ENCODE assay signal across 11 cellular contexts in genomic region chr2:205730701-205731271, GRCh38. TPM values are rescaled to one million over a fixed set of nuclear protein-coding genes. Genes with fewer than 3 reads are reported as not detected.
A peak's percentile ranks its signal among the peaks of the same experiment; 100 is the strongest.
DNase-seq lines count a peak whose midpoint lies in the region; ATAC-seq and TF ChIP-seq lines count a peak whose summit lies in the region.
"Had no signal": no experiment of that assay in that cellular context is flagged by ENCODE, and none has a peak within 500 bp of the region (broad histone marks: within the 10 kb centered on the region; RNA-seq: fewer than 3 reads in every experiment).

No MANE protein-coding gene starts in this region.

- no peak overlapping the region for H2BK120ac ChIP-seq in mesendoderm (ENCODE audit: low read depth, low read length)

- peak overlapping the region; percentile 6 for H3K56ac ChIP-seq in mesendoderm (ENCODE audit: low read length)

- no CpG with 5 or more reads among the region's 6 CpGs for WGBS in mesendoderm (ENCODE audit: extremely low coverage, insufficient coverage, low lambda C conversion rate)

- no peak overlapping the region for H3K18ac ChIP-seq in mesendoderm (ENCODE audit: low read length)

- no peak overlapping the region for H3K4ac ChIP-seq in mesendoderm (ENCODE audit: low read depth, low read length)

- intact Hi-C loops in Right ventricle myocardium superior (cut with DNase I), result no loop called here
- intact Hi-C loops in left ventricle myocardium superior (cut with micrococcal nuclease), result no loop called here

- H3K79me1 ChIP-seq in mesendoderm (ENCODE audit: low read length), result no peaks in the 10 kb centered on the region

- no peak overlapping the region for H2AK5ac ChIP-seq in mesendoderm (ENCODE audit: low read length)

- H3K9me3 Mint-ChIP-seq in activated naive CD8-positive, alpha-beta T cell treated with anti-CD3 and anti-CD28 coated beads for 36 hours, result no peaks in the 10 kb centered on the region

- H2BK15ac ChIP-seq in mesendoderm (replicated peaks; ENCODE audit: low read depth), result no peak overlapping the region

- no peak overlapping the region for H3K4me2 ChIP-seq in mesendoderm (ENCODE audit: low read length)

- no peak overlapping the region for H4K8ac ChIP-seq in mesendoderm (ENCODE audit: low read depth, low read length)

- H3K79me2 ChIP-seq in mesendoderm (ENCODE audit: control insufficient read depth, insufficient read depth, low read length), result no peaks in the 10 kb centered on the region

- H3K4me1 Mint-ChIP-seq in activated naive CD8-positive, alpha-beta T cell treated with anti-CD3 and anti-CD28 coated beads for 36 hours, result no peaks in the 10 kb centered on the region

- peaks cover 9% of the 10 kb centered on the region for H3K4me1 ChIP-seq in mesendoderm (ENCODE audit: control insufficient read depth, low read depth, low read length)

- peaks cover 3% of the 10 kb centered on the region for H3K36me3 ChIP-seq in mesendoderm (ENCODE audit: control insufficient read depth, insufficient read depth, low read length)

- no peak overlapping the region for H4K5ac ChIP-seq in mesendoderm (ENCODE audit: low read length)

- in situ Hi-C loops in astrocyte of the spinal cord (cut with HindIII; ENCODE audit: low sequenced_read_pairs), result no loop called here

- no peak overlapping the region for H3K4me3 ChIP-seq in astrocyte of the spinal cord (ENCODE audit: low read depth, low read length)
- H3K4me3 ChIP-seq in mesendoderm (ENCODE audit: low read length), result no peak overlapping the region

- H3K23ac ChIP-seq in mesendoderm (ENCODE audit: low read length), result no peak overlapping the region

- peak; percentile 24 for ATAC-seq in Right ventricle myocardium superior (ENCODE audit: poor library complexity)
- no peak for ATAC-seq in left ventricle myocardium superior
- no peak for ATAC-seq in HG03095 (IDR thresholded peaks at IDR 0.05; ENCODE audit: unreplicated experiment)
- ATAC-seq in HG03378 (IDR thresholded peaks at IDR 0.05; ENCODE audit: unreplicated experiment), result no peak
- ATAC-seq: Panc1 had no signal

- H3K9ac ChIP-seq in mesendoderm (ENCODE audit: low read length), result no peak overlapping the region

- no peaks in the 10 kb centered on the region for H3K36me3 Mint-ChIP-seq in activated naive CD8-positive, alpha-beta T cell treated with anti-CD3 and anti-CD28 coated beads for 36 hours

- H3K27ac ChIP-seq in mesendoderm (ENCODE audit: low read depth, low read length), result no peak overlapping the region

- no peaks in the 10 kb centered on the region for H3K27me3 ChIP-seq in mesendoderm (ENCODE audit: insufficient read depth, low read length, poor library complexity)

- no peak overlapping the region for H2BK5ac ChIP-seq in mesendoderm (ENCODE audit: low read length)

- H3K27me3 Mint-ChIP-seq in activated naive CD8-positive, alpha-beta T cell treated with anti-CD3 and anti-CD28 coated beads for 36 hours, result no peaks in the 10 kb centered on the region

- DNase-seq in Right ventricle myocardium superior (no peak), left ventricle myocardium superior (no peak), astrocyte of the spinal cord (ENCODE audit: low read depth, low spot score) (peak; percentile 52), mesendoderm (no peak)
- no peak for DNase-seq in stimulated activated CD4-positive, alpha-beta T cell treated with anti-CD3 and anti-CD28 coated beads, Interleukin-15, amount 100 ng/mL, for 24 hours
- no peak for DNase-seq in activated naive CD8-positive, alpha-beta T cell treated with anti-CD3 and anti-CD28 coated beads for 36 hours
- DNase-seq: DND-41, NCI-H2081 had no signal

- TF ChIP-seq CTCF in astrocyte of the spinal cord (IDR thresholded peaks at IDR 0.05; ENCODE audit: low read depth, low read length), result no peak

- no peak overlapping the region for H3K4me3 Mint-ChIP-seq in activated naive CD8-positive, alpha-beta T cell treated with anti-CD3 and anti-CD28 coated beads for 36 hours

- no peak overlapping the region for H3K27ac Mint-ChIP-seq in activated naive CD8-positive, alpha-beta T cell treated with anti-CD3 and anti-CD28 coated beads for 36 hours

RNA-seq across cellular contexts. Expression of gene NRP2, which starts 48.5 kb away (rescaled TPM):
- 5.1 TPM for total RNA-seq in Right ventricle myocardium superior
- total RNA-seq in left ventricle myocardium superior, result 9.7 TPM
- polyA plus RNA-seq in mesendoderm (2013, experiment 1 of 2), result 25.9 TPM
- 23.7 TPM for polyA plus RNA-seq in mesendoderm (2013, experiment 2 of 2)
- total RNA-seq in activated naive CD8-positive, alpha-beta T cell treated with anti-CD3 and anti-CD28 coated beads for 36 hours, result 1 to 10 TPM; 1.1 to 2.0 TPM
